Comparison of ENCODE assay signal across 7 cellular contexts in the genomic region with DNA sequence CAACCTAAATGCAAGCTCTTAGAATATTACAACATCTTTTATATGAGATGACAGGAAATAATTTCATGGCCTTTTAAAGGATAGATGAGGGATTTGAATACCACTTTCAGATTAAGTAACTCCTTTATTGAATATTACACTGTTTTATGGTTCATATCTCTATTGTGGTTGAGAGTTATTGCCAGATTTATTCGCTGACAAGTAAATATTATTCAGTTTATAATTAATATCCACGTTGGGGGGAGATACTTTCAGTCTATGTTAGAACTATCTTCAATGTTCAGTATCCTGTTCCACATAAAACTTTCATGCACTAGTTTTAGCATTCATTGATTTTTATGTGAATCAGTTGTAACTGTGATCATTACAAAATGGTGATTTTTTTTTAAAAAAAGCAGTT. TPM values are rescaled to one million over a fixed set of nuclear protein-coding genes. Genes with fewer than 3 reads are reported as not detected.
"Had no signal": no experiment of that assay in that cellular context is flagged by ENCODE, and none has a peak within 500 bp of the region (broad histone marks: within the 10 kb centered on the region; RNA-seq: fewer than 3 reads in every experiment).

No MANE protein-coding gene starts in this region.

RNA-seq across cellular contexts. Expression of a gene that starts 32.4 kb away (rescaled TPM):
- total RNA-seq: GM23248, GM23338, H1, H4, H7, H9, HFFc6 had no signal
- polyA plus RNA-seq: GM23248, GM23338, H1 had no signal
